8 cellular contexts compared by ENCODE assay signal in the genomic region with DNA sequence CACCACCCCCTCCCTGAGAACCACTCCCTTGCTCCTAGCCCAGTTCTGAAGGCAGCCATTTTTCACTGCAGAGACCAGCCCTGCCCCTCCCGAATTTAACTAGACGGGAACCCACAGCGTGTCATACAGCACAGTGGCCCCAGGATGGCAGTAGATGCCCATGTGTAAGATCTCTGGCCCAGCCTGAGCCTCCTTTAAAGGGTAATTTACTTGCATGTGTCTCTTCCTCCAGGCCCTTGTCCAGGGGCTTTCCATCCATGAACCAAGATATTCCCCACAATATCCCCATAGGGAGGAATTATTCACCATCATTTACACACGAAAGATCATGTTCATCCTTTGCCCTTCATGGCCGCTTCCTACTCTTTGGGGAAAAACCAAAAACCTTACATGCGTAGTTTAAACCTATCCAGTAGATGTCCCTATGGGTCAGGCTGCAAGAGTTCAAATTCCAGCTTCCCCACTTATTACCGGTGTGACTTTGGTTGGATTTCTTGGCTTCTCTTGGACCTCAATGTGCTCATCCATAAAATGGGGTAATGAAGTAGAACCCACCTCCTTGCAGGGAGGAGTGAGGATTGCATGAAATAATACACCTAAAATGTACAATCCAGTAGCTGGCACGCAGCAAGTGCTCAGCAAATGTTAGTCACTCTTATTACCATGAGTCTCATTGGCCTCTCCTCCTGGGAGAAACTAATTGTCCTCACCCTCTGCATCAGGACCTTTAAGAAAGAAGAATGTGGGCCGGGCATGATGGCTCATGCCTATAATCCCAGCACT. TPM values are rescaled to one million over a fixed set of nuclear protein-coding genes. Genes with fewer than 3 reads are reported as not detected.
A peak's percentile ranks its signal among the peaks of the same experiment; 100 is the strongest.
DNase-seq lines count a peak whose midpoint lies in the region; ATAC-seq and TF ChIP-seq lines count a peak whose summit lies in the region.

No MANE protein-coding gene starts in this region.

- no peak overlapping the region for H3K4me3 ChIP-seq in GM23338

- H3K9me2 ChIP-seq in GM23338 (ENCODE audit: insufficient read depth), result no peaks in the 10 kb centered on the region

- TF ChIP-seq CTCF in C4-2B (conservative IDR thresholded peaks at IDR 0.05) (peak; percentile 78), GM23338 (conservative IDR thresholded peaks at IDR 0.05; ENCODE audit: low read depth in 2 of 2) (peak; percentile 91 to 98), brain (conservative IDR thresholded peaks at IDR 0.05) (peak; percentile 87 to 93)

- peaks cover 11% of the 10 kb centered on the region for H3K4me1 Mint-ChIP-seq in GM23338
- peaks cover 11% of the 10 kb centered on the region for H3K4me1 Mint-ChIP-seq in T-helper 17 cell
- H3K4me1 Mint-ChIP-seq in brain, result peaks cover 20% of the 10 kb centered on the region
- no peaks in the 10 kb centered on the region for H3K4me1 Mint-ChIP-seq in immature natural killer cell

- peak overlapping the region; percentile 18 for H3K4me3 Mint-ChIP-seq in GM23338
- no peak overlapping the region for H3K4me3 Mint-ChIP-seq in T-helper 17 cell
- H3K4me3 Mint-ChIP-seq in brain, result no peak overlapping the region
- no peak overlapping the region for H3K4me3 Mint-ChIP-seq in immature natural killer cell

- peak; percentile 97 for ATAC-seq in GM23338
- peak; percentile 89 for ATAC-seq in T-helper 17 cell
- no peak for ATAC-seq in GM18907 (IDR thresholded peaks at IDR 0.05; ENCODE audit: unreplicated experiment)

- peak; percentile 94 for DNase-seq in GM23338 (ENCODE audit: low spot score)
- DNase-seq in NCI-H187 (lab: John Stamatoyannopoulos, UW), result peak; percentile 12 to 76
- DNase-seq in T-helper 17 cell, result peak in 1 of 3 donors; percentile 21
- DNase-seq in immature natural killer cell, result peak; percentile 21 to 38 (median 27)
- DNase-seq in stimulated activated CD4-positive, alpha-beta T cell treated with anti-CD3 and anti-CD28 coated beads, Interleukin-12 subunit alpha, Interleukin-12 subunit beta, amount 100 ng/mL, for 24 hours (ENCODE audit: low read depth in 2 of 2), result peak; percentile 21 to 30

- H3F3A ChIP-seq in GM23338 (replicated peaks; ENCODE audit: low read depth), result no peaks in the 10 kb centered on the region

- no peaks in the 10 kb centered on the region for H3K79me2 ChIP-seq in GM23338 (replicated peaks; ENCODE audit: insufficient read depth)

- H3K27me3 ChIP-seq in GM23338 (ENCODE audit: insufficient read depth), result no peaks in the 10 kb centered on the region

- H4K20me1 ChIP-seq in GM23338 (replicated peaks; ENCODE audit: insufficient read depth), result no peaks in the 10 kb centered on the region

- H3K27ac Mint-ChIP-seq in GM23338 (peak overlapping the region; percentile 97), T-helper 17 cell (no peak overlapping the region), brain (peak overlapping the region in 3 of 5 experiments; percentile 21 to 47 (median 22)), immature natural killer cell (no peak overlapping the region)

- no peaks in the 10 kb centered on the region for H3K9me3 ChIP-seq in T-helper 17 cell (ENCODE audit: control insufficient read depth, low read length, poor library complexity, severe bottlenecking)

- H3K9me3 Mint-ChIP-seq in GM23338, result no peaks in the 10 kb centered on the region
- peaks cover 0 to 2% (median 0%) of the 10 kb centered on the region in 5 experiments for H3K9me3 Mint-ChIP-seq in brain
- H3K9me3 Mint-ChIP-seq in immature natural killer cell, result no peaks in the 10 kb centered on the region

- no peaks in the 10 kb centered on the region for H3K36me3 ChIP-seq in GM23338 (ENCODE audit: insufficient read depth)

- peaks cover 6% of the 10 kb centered on the region for H3K27me3 Mint-ChIP-seq in GM23338 (ENCODE audit: insufficient read depth, low read depth, poor library complexity)
- peaks cover 54% of the 10 kb centered on the region for H3K27me3 Mint-ChIP-seq in T-helper 17 cell
- H3K27me3 Mint-ChIP-seq in brain, result peaks cover 11% of the 10 kb centered on the region
- peaks cover 3 to 9% (median 3%) of the 10 kb centered on the region in 3 donors for H3K27me3 Mint-ChIP-seq in immature natural killer cell (ENCODE audit: low read depth in 3 of 3)

- H3K27ac ChIP-seq in C4-2B, result no peak overlapping the region
- H3K27ac ChIP-seq in GM23338 (ENCODE audit: low read depth), result no peak overlapping the region

- peak overlapping the region; percentile 73 for H2AFZ ChIP-seq in GM23338

- H3K36me3 Mint-ChIP-seq in GM23338 (ENCODE audit: low read depth) (no peaks in the 10 kb centered on the region), T-helper 17 cell (ENCODE audit: low read depth) (no peaks in the 10 kb centered on the region), brain (no peaks in the 10 kb centered on the region), immature natural killer cell (no peaks in the 10 kb centered on the region)

- no peaks in the 10 kb centered on the region for H3K4me1 ChIP-seq in GM23338 (ENCODE audit: insufficient read depth)

- no peak overlapping the region for H3K4me2 ChIP-seq in GM23338

TF ChIP-seq in GM23338, 12 proteins besides CTCF, POLR2A, EP300 and RAD21 (continues in another document):
- TF ChIP-seq EZH2phosphoT487 (IDR thresholded peaks at IDR 0.05; ENCODE audit: unreplicated experiment) (no peak), ZNF331 (CRISPR knock-in tag; IDR thresholded peaks at IDR 0.05; ENCODE audit: low read depth) (no peak), JUNB (IDR thresholded peaks at IDR 0.05; ENCODE audit: unreplicated experiment) (no peak), POLR2AphosphoS5 (IDR thresholded peaks at IDR 0.05; ENCODE audit: low read depth) (no peak), ZNF114 (CRISPR knock-in tag; IDR thresholded peaks at IDR 0.05) (no peak), CREB1 (CRISPR knock-in tag; IDR thresholded peaks at IDR 0.05; ENCODE audit: low read depth) (no peak), STAT1 (IDR thresholded peaks at IDR 0.05; ENCODE audit: unreplicated experiment) (no peak), NANOG (IDR thresholded peaks at IDR 0.05; ENCODE audit: borderline replicate concordance) (no peak), EZH2 (IDR thresholded peaks at IDR 0.05; ENCODE audit: low read depth, unreplicated experiment) (no peak)
- TF ChIP-seq, protein P1, sequence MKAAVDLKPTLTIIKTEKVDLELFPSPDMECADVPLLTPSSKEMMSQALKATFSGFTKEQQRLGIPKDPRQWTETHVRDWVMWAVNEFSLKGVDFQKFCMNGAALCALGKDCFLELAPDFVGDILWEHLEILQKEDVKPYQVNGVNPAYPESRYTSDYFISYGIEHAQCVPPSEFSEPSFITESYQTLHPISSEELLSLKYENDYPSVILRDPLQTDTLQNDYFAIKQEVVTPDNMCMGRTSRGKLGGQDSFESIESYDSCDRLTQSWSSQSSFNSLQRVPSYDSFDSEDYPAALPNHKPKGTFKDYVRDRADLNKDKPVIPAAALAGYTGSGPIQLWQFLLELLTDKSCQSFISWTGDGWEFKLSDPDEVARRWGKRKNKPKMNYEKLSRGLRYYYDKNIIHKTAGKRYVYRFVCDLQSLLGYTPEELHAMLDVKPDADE (IDR thresholded peaks at IDR 0.05), result no peak

RNA-seq across cellular contexts. Expression of a gene that starts 4.0 kb away (rescaled TPM):
- not detected in 2 replicates for total RNA-seq in GM23338 (2014; rRNA removed; shearing (Covaris generic))
- not detected in 2 replicates for polyA plus RNA-seq in GM23338 (2016; fragmentation: Nextera tagmentation; extraction: Ambion mirVana)
- not detected for total RNA-seq in T-helper 17 cell
- polyA plus RNA-seq in brain (ENCODE audit: insufficient read depth, low read depth, low replicate concordance), result not detected
- polyA plus RNA-seq in immature natural killer cell, result not detected

RNA-seq across cellular contexts. Expression of a gene that starts 39.0 kb away (rescaled TPM):
- total RNA-seq in GM23338 (2014; rRNA removed; shearing (Covaris generic)), result not detected in 2 replicates
- 0.66 TPM in 1 of 2 replicates, not detected in the other for polyA plus RNA-seq in GM23338 (2016; fragmentation: Nextera tagmentation; extraction: Ambion mirVana)
- not detected for total RNA-seq in T-helper 17 cell
- not detected for polyA plus RNA-seq in brain (ENCODE audit: insufficient read depth, low read depth, low replicate concordance)
- polyA plus RNA-seq in immature natural killer cell, result not detected

RNA-seq across cellular contexts. Expression of a gene that starts 42.6 kb away (rescaled TPM):
- total RNA-seq in GM23338 (2014; rRNA removed; shearing (Covaris generic)), result 252 and 253 TPM in 2 replicates
- 76.9 and 86.4 TPM in 2 replicates for polyA plus RNA-seq in GM23338 (2016; fragmentation: Nextera tagmentation; extraction: Ambion mirVana)
- 10 to 100 TPM; 32.2 to 34.4 TPM for total RNA-seq in T-helper 17 cell
- polyA plus RNA-seq in brain (ENCODE audit: insufficient read depth, low read depth, low replicate concordance), result 168 TPM
- polyA plus RNA-seq in immature natural killer cell, result 10 to 100 TPM; 28.8 to 45.3 (median 45.0) TPM

Comparison
In these comparisons a context has a peak if more than half of its experiments do, and no peak if none do; other contexts are left out.
1. H3K27ac Mint-ChIP-seq: peak in GM23338 (single experiment) and brain (3 of 5); none in T-helper 17 cell (single experiment) and immature natural killer cell (0 of 6).
2. Peak in every context shown above with its lines, with median percentiles within 50 percentile points of each other: CTCF ChIP-seq.